21 cellular contexts compared by ENCODE assay signal in genomic region chr2:17479875-17480274, GRCh38. TPM values are rescaled to one million over a fixed set of nuclear protein-coding genes. Genes with fewer than 3 reads are reported as not detected.
DNase-seq lines count a peak whose midpoint lies in the region; ATAC-seq and TF ChIP-seq lines count a peak whose summit lies in the region.
"Had no signal": no experiment of that assay in that cellular context is flagged by ENCODE, and none has a peak within 500 bp of the region (broad histone marks: within the 10 kb centered on the region; RNA-seq: fewer than 3 reads in every experiment).

No MANE protein-coding gene starts in this region.

- H2AK5ac ChIP-seq in mesenchymal stem cell (ENCODE audit: low read length, severe bottlenecking) (no peak overlapping the region), mesendoderm (ENCODE audit: low read length) (no peak overlapping the region)

- peak; percentile 65 for ATAC-seq in RWPE2 (ENCODE audit: low read depth)
- no peak for ATAC-seq in T-helper 17 cell
- ATAC-seq: CD8-positive, alpha-beta T cell; T-cell had no signal

- H2BK15ac ChIP-seq in mesenchymal stem cell (ENCODE audit: low read depth, poor library complexity, severe bottlenecking) (no peak overlapping the region), mesendoderm (replicated peaks; ENCODE audit: low read depth) (no peak overlapping the region)

- H3K27ac ChIP-seq in GM23248 (no peak overlapping the region), RWPE2 (ENCODE audit: poor library complexity, severe bottlenecking) (no peak overlapping the region), fibroblast of lung (ENCODE audit: insufficient read depth, low read length) (no peak overlapping the region), mesenchymal stem cell (ENCODE audit: low read length, poor library complexity, severe bottlenecking) (no peak overlapping the region), mesendoderm (ENCODE audit: low read depth, low read length) (no peak overlapping the region)
- H3K27ac ChIP-seq: colonic mucosa had no signal

- H3K4me1 ChIP-seq in GM23248 (ENCODE audit: insufficient read depth): no peaks in the 10 kb centered on the region
- peaks cover 11% of the 10 kb centered on the region for H3K4me1 ChIP-seq in RWPE2 (ENCODE audit: insufficient read depth, poor library complexity, severe bottlenecking)
- H3K4me1 ChIP-seq in fibroblast of lung (ENCODE audit: control insufficient read depth, extremely low read depth, insufficient read depth, low read length): no peaks in the 10 kb centered on the region
- no peaks in the 10 kb centered on the region for H3K4me1 ChIP-seq in mesenchymal stem cell (ENCODE audit: control insufficient read depth, insufficient read depth, low read depth, low read length)
- no peaks in the 10 kb centered on the region for H3K4me1 ChIP-seq in mesendoderm (ENCODE audit: control insufficient read depth, low read depth, low read length)
- H3K4me1 ChIP-seq: colonic mucosa had no signal

- no peak overlapping the region for H2BK5ac ChIP-seq in mesenchymal stem cell (ENCODE audit: low read depth, low read length, poor library complexity, severe bottlenecking)
- H2BK5ac ChIP-seq in mesendoderm (ENCODE audit: low read length): no peak overlapping the region

- H4K20me1 ChIP-seq in GM23248 (ENCODE audit: insufficient read depth): no peaks in the 10 kb centered on the region
- no peaks in the 10 kb centered on the region for H4K20me1 ChIP-seq in fibroblast of lung (ENCODE audit: control insufficient read depth, extremely low read depth, insufficient read depth, low read length)

- H3K79me1 ChIP-seq in mesenchymal stem cell (replicated peaks; ENCODE audit: low read length, poor library complexity, severe bottlenecking): no peaks in the 10 kb centered on the region
- H3K79me1 ChIP-seq in mesendoderm (ENCODE audit: low read length): no peaks in the 10 kb centered on the region

- H4K91ac ChIP-seq in mesenchymal stem cell (ENCODE audit: low read length): no peak overlapping the region

- no peak overlapping the region for H3K27ac Mint-ChIP-seq in T-helper 17 cell
- H3K27ac Mint-ChIP-seq: CD8-positive, alpha-beta T cell; endodermal cell; T-cell had no signal

- no peak overlapping the region for H3K4ac ChIP-seq in mesenchymal stem cell (ENCODE audit: low read depth in 1 of 2, low read length in 2 of 2)
- H3K4ac ChIP-seq in mesendoderm (ENCODE audit: low read depth, low read length): no peak overlapping the region

- H3K4me3 ChIP-seq in GM23248 (no peak overlapping the region), RWPE2 (ENCODE audit: severe bottlenecking) (no peak overlapping the region), fibroblast of lung (replicated peaks in 1 of 4; ENCODE audit: control extremely low read depth in 1 of 4, insufficient read depth in 1 of 4, low read depth in 3 of 4, low read length in 4 of 4) (no peak overlapping the region), mesenchymal stem cell (ENCODE audit: insufficient read depth in 1 of 2, low read depth in 1 of 2, low read length in 2 of 2) (no peak overlapping the region), mesendoderm (ENCODE audit: low read length) (no peak overlapping the region)
- H3K4me3 ChIP-seq: colonic mucosa had no signal

- H3K23ac ChIP-seq in mesenchymal stem cell (ENCODE audit: low read length in 2 of 2): no peak overlapping the region
- no peak overlapping the region for H3K23ac ChIP-seq in mesendoderm (ENCODE audit: low read length)

- H3K36me3 Mint-ChIP-seq in T-helper 17 cell (ENCODE audit: low read depth): no peaks in the 10 kb centered on the region
- H3K36me3 Mint-ChIP-seq: CD8-positive, alpha-beta T cell; T-cell had no signal

- H3K18ac ChIP-seq in mesenchymal stem cell (ENCODE audit: low read depth in 1 of 2, low read length in 2 of 2) (no peak overlapping the region), mesendoderm (ENCODE audit: low read length) (no peak overlapping the region)

- 72 to 84% methylated on average over 2 of the region's 2 CpGs for WGBS in GM23248 (ENCODE audit: low coverage in 1 of 2, low lambda C conversion rate in 2 of 2, missing lambda C conversion rate in 2 of 2), 2 experiments
- 100% methylated on average over 2 of the region's 2 CpGs for WGBS in mesenchymal stem cell
- no CpG with 5 or more reads among the region's 2 CpGs for WGBS in mesendoderm (ENCODE audit: extremely low coverage, insufficient coverage, low lambda C conversion rate)

- H3K9ac ChIP-seq in GM23248: no peak overlapping the region
- no peak overlapping the region for H3K9ac ChIP-seq in fibroblast of lung (ENCODE audit: insufficient read depth, low read length)
- H3K9ac ChIP-seq in mesenchymal stem cell (ENCODE audit: low read length): no peak overlapping the region
- H3K9ac ChIP-seq in mesendoderm (ENCODE audit: low read length): no peak overlapping the region

- H3K9me2 ChIP-seq in GM23248 (ENCODE audit: insufficient read depth): no peaks in the 10 kb centered on the region

- H2BK12ac ChIP-seq in mesenchymal stem cell (ENCODE audit: low read length in 2 of 2): no peak overlapping the region

- H4K8ac ChIP-seq in mesenchymal stem cell (ENCODE audit: low read length) (no peak overlapping the region), mesendoderm (ENCODE audit: low read depth, low read length) (no peak overlapping the region)

- H3K36me3 ChIP-seq in GM23248 (ENCODE audit: low read depth) (no peaks in the 10 kb centered on the region), RWPE2 (ENCODE audit: low read depth) (no peaks in the 10 kb centered on the region), fibroblast of lung (ENCODE audit: control insufficient read depth, insufficient read depth, low read length) (no peaks in the 10 kb centered on the region), mesenchymal stem cell (ENCODE audit: control insufficient read depth in 1 of 2, insufficient read depth in 2 of 2, low read depth in 1 of 2, low read length in 2 of 2) (no peaks in the 10 kb centered on the region), mesendoderm (ENCODE audit: control insufficient read depth, insufficient read depth, low read length) (no peaks in the 10 kb centered on the region)
- H3K36me3 ChIP-seq: colonic mucosa had no signal

- H3K56ac ChIP-seq in mesendoderm (ENCODE audit: low read length): no peak overlapping the region

- H3K27me3 Mint-ChIP-seq in T-helper 17 cell: no peaks in the 10 kb centered on the region
- H3K27me3 Mint-ChIP-seq: T-cell had no signal

- DNase-seq in GM23248 (peak; percentile 59), RWPE2 (ENCODE audit: low spot score) (no peak), fibroblast of lung (ENCODE audit: low read depth in 2 of 2) (peak; percentile 73 to 84), mesenchymal stem cell (peak; percentile 34), T-helper 17 cell (no peak), mesendoderm (no peak)
- no peak for DNase-seq in stimulated activated CD4-positive, alpha-beta T cell treated with anti-CD3 and anti-CD28 coated beads, Interleukin-4, amount 100 ng/mL, for 4 hours
- no peak for DNase-seq in stimulated activated naive CD4-positive, alpha-beta T cell treated with Interleukin-2 at 50 U/mL for 16 hours (lab: John Stamatoyannopoulos, UW)
- DNase-seq: activated naive CD4-positive, alpha-beta T cell; anterior cingulate cortex; CD8-positive, alpha-beta T cell; colonic mucosa; endodermal cell; Kasumi-1; NCI-H1417; NCI-H2171; NCI-H69; SHP77; T-cell had no signal

- H3K4me2 ChIP-seq in GM23248 (ENCODE audit: unreplicated experiment) (no peak overlapping the region), fibroblast of lung (ENCODE audit: extremely low read depth, insufficient read depth, low read length) (no peak overlapping the region), mesenchymal stem cell (ENCODE audit: low read length, poor library complexity, severe bottlenecking) (no peak overlapping the region), mesendoderm (ENCODE audit: low read length) (no peak overlapping the region)

- no peaks in the 10 kb centered on the region for H3K4me1 Mint-ChIP-seq in T-helper 17 cell
- H3K4me1 Mint-ChIP-seq: T-cell had no signal

- H3K4me3 Mint-ChIP-seq in T-helper 17 cell: no peak overlapping the region
- H3K4me3 Mint-ChIP-seq: CD8-positive, alpha-beta T cell; endodermal cell; T-cell had no signal

- H4K5ac ChIP-seq in mesendoderm (ENCODE audit: low read length): no peak overlapping the region

- no peak for TF ChIP-seq CTCF in RWPE2 (IDR thresholded peaks at IDR 0.05; ENCODE audit: poor library complexity, severe bottlenecking)
- TF ChIP-seq CTCF in fibroblast of lung (conservative IDR thresholded peaks at IDR 0.05 in 1 of 2, IDR thresholded peaks at IDR 0.05 in 1 of 2; ENCODE audit: low read depth in 1 of 2, low read length in 2 of 2): no peak

- H3K27me3 ChIP-seq in GM23248 (replicated peaks; ENCODE audit: insufficient read depth) (no peaks in the 10 kb centered on the region), RWPE2 (ENCODE audit: insufficient read depth, poor library complexity, severe bottlenecking) (no peaks in the 10 kb centered on the region), fibroblast of lung (ENCODE audit: control insufficient read depth, insufficient read depth, low read length) (no peaks in the 10 kb centered on the region), mesenchymal stem cell (ENCODE audit: control insufficient read depth in 1 of 2, insufficient read depth in 1 of 2, low read length in 2 of 2) (no peaks in the 10 kb centered on the region), mesendoderm (ENCODE audit: insufficient read depth, low read length, poor library complexity) (no peaks in the 10 kb centered on the region)
- H3K27me3 ChIP-seq: colonic mucosa had no signal

- no peaks in the 10 kb centered on the region for H3F3A ChIP-seq in GM23248 (ENCODE audit: insufficient read depth)

- H2BK120ac ChIP-seq in mesenchymal stem cell (ENCODE audit: low read depth, low read length) (no peak overlapping the region), mesendoderm (ENCODE audit: low read depth, low read length) (no peak overlapping the region)

- no peak overlapping the region for H2AFZ ChIP-seq in GM23248
- H2AFZ ChIP-seq in fibroblast of lung (ENCODE audit: low read length): no peak overlapping the region
- no peak overlapping the region for H2AFZ ChIP-seq in mesenchymal stem cell (ENCODE audit: low read depth, low read length)

- H3K14ac ChIP-seq in mesenchymal stem cell (ENCODE audit: low read length in 2 of 2): no peak overlapping the region

- no peaks in the 10 kb centered on the region for H3K9me3 ChIP-seq in GM23248 (ENCODE audit: low read depth)
- no peaks in the 10 kb centered on the region for H3K9me3 ChIP-seq in RWPE2 (ENCODE audit: severe bottlenecking)
- H3K9me3 ChIP-seq in fibroblast of lung (ENCODE audit: control insufficient read depth, insufficient read depth, low read depth, low read length): no peaks in the 10 kb centered on the region
- no peaks in the 10 kb centered on the region for H3K9me3 ChIP-seq in mesenchymal stem cell (ENCODE audit: control insufficient read depth, low read length)
- H3K9me3 ChIP-seq in T-helper 17 cell (ENCODE audit: control insufficient read depth, low read length, poor library complexity, severe bottlenecking): peaks cover 4% of the 10 kb centered on the region
- H3K9me3 ChIP-seq: colonic mucosa had no signal

- no peaks in the 10 kb centered on the region for H3K79me2 ChIP-seq in GM23248 (ENCODE audit: insufficient read depth)
- no peaks in the 10 kb centered on the region for H3K79me2 ChIP-seq in fibroblast of lung (ENCODE audit: control insufficient read depth, insufficient read depth, low read length)
- H3K79me2 ChIP-seq in mesendoderm (ENCODE audit: control insufficient read depth, insufficient read depth, low read length): no peaks in the 10 kb centered on the region

- in situ Hi-C loops in GM23248 (cut with MboI): no loop called here

RNA-seq across cellular contexts. Expression of gene RAD51AP2, which starts 38.4 kb away (rescaled TPM):
- not detected in 2 replicates for total RNA-seq in GM23248 (2014; rRNA removed; shearing (Covaris generic))
- not detected in 2 replicates for polyA plus RNA-seq in GM23248 (2016; fragmentation: Nextera tagmentation; extraction: Ambion mirVana)
- total RNA-seq in fibroblast of lung: under 0.01 and 0.17 TPM in 2 replicates
- polyA plus RNA-seq in fibroblast of lung: 0.02 TPM in 1 of 2 replicates, not detected in the other
- polyA plus RNA-seq in fibroblast of lung (2012): 0.03 TPM in 1 of 2 replicates, not detected in the other
- polyA minus RNA-seq in fibroblast of lung (ENCODE audit: low replicate concordance): not detected in 2 replicates
- polyA plus RNA-seq in mesenchymal stem cell (2013, experiment 1 of 2): 0.01 TPM
- polyA plus RNA-seq in mesenchymal stem cell (2013, experiment 2 of 2): not detected
- not detected for total RNA-seq in T-helper 17 cell
- 0.07 TPM for polyA plus RNA-seq in mesendoderm (2013, experiment 1 of 2)
- polyA plus RNA-seq in mesendoderm (2013, experiment 2 of 2): 0.07 TPM
- total RNA-seq: CD8-positive, alpha-beta T cell; Daoy; HT-29; T-cell had no signal

Comparison
In these comparisons a context has a peak if more than half of its experiments do, and no peak if none do; other contexts are left out.
1. DNase-seq: peak in GM23248 (single experiment), fibroblast of lung (2 of 2) and mesenchymal stem cell (single experiment); none in RWPE2 (single experiment), stimulated activated CD4-positive, alpha-beta T cell treated with anti-CD3 and anti-CD28 coated beads, Interleukin-4, amount 100 ng/mL, for 4 hours (0 of 2), T-helper 17 cell (0 of 3), stimulated activated naive CD4-positive, alpha-beta T cell treated with Interleukin-2 at 50 U/mL for 16 hours (single experiment) and mesendoderm (single experiment).